8 cellular contexts compared by ENCODE assay signal in genomic region chr12:49707127-49707811, GRCh38. TPM values are rescaled to one million over a fixed set of nuclear protein-coding genes. Genes with fewer than 3 reads are reported as not detected.
DNase-seq lines count a peak whose midpoint lies in the region; ATAC-seq, FAIRE-seq and TF ChIP-seq lines count a peak whose summit lies in the region.

FMNL3 (minus strand) TSS chr12:49707405; CDS start chr12:49707180, 225 bp downstream.

- H3K4me1 ChIP-seq in HepG2 (ENCODE audit: insufficient read depth, low read length): peaks cover 14% of the 10 kb centered on the region; the same call in 1 of the 2 replicates

- H3K4me3 ChIP-seq in HepG2 (replicated peaks in 1 of 3; ENCODE audit: insufficient read depth in 1 of 3, low read depth in 2 of 3, low read length in 3 of 3): peak within 1 kb of the TSS; percentile 42 to 64 (median 54); a peak in 4 of 6 replicates

- intact Hi-C loops in HepG2 (cut with micrococcal nuclease; ENCODE audit: unreplicated experiment): loop anchor here (1.0 kb wide), 1 partner anchor 63 kb away; no protein-coding TSS in a partner anchor

- H3K79me2 ChIP-seq in HepG2 (ENCODE audit: insufficient read depth, low read length): no peaks in the 10 kb centered on the region

- peak; percentile 95 for TF ChIP-seq RAD21 in HepG2 (CRISPR knock-in tag; IDR thresholded peaks at IDR 0.05)

- no peak for TF ChIP-seq POLR2A in HepG2 (IDR thresholded peaks at IDR 0.05; ENCODE audit: insufficient read depth in 1 of 2, low read depth in 2 of 2, low read length in 2 of 2)

- no peaks in the 10 kb centered on the region for H4K20me1 ChIP-seq in HepG2 (ENCODE audit: insufficient read depth, low read length)

- peak; percentile 59 for DNase-seq in NCI-H526 treated with DMSO at 0.1 percent for 48 hours (lab: John Stamatoyannopoulos, UW)
- DNase-seq in activated CD4-positive, alpha-beta T cell treated with anti-CD3 and anti-CD28 coated beads, Interleukin-2, amount 50 U/mL, for 1 hour: peak; percentile 99
- peak; percentile 94 for DNase-seq in dedifferentiated amniotic fluid mesenchymal stem cell (ENCODE audit: extremely low spot score)
- DNase-seq in HepG2 (ENCODE audit: low spot score): peak; percentile 72
- peak; percentile 100 for DNase-seq in stimulated activated CD4-positive, alpha-beta T cell treated with anti-CD3 and anti-CD28 coated beads, Interleukin-4, amount 100 ng/mL, for 1 hour

- H3K9ac ChIP-seq in HepG2 (ENCODE audit: insufficient read depth, low read depth, low read length): peak within 1 kb of the TSS; percentile 29; the same call in 1 of the 2 replicates

- H3K36me3 ChIP-seq in HepG2 (replicated peaks in 1 of 2; ENCODE audit: control insufficient read depth in 1 of 2, insufficient read depth in 2 of 2, low read length in 2 of 2): no peaks in the 10 kb centered on the region

- TF ChIP-seq EP300 in HepG2 (IDR thresholded peaks at IDR 0.05; ENCODE audit: low read depth in 2 of 2, low read length in 2 of 2) (no peak), HepG2 (CRISPR knock-in tag; IDR thresholded peaks at IDR 0.05; ENCODE audit: borderline replicate concordance) (peak; percentile 11; the same call in 1 of the 2 replicates)

- BruUV-seq in HepG2 (replicated peaks; lab: Mats Ljungman, UMichigan): no TSS peak

- peak within 1 kb of the TSS; percentile 68 for H3K27ac ChIP-seq in C4-2B
- H3K27ac ChIP-seq in HepG2 (ENCODE audit: extremely low read length, insufficient read depth, low read length): no peak within 1 kb of the TSS

- CTCF ChIA-PET in HepG2 (lab: Yijun Ruan, JAX; ENCODE audit: low intra/inter-chr PET ratio, low total read pairs): interaction anchor here (1.3 to 2.1 kb wide), 3 partner anchors 20 to 70 kb away, joined by 3 to 31 read pairs (median 5); no protein-coding TSS in a partner anchor

- H3K27me3 ChIP-seq in HepG2 (ENCODE audit: control insufficient read depth in 1 of 2, insufficient read depth in 2 of 2, low read length in 2 of 2): peaks cover 0 to 14% of the 10 kb centered on the region in 2 experiments; a peak in 1 of 5 replicates

- H2AFZ ChIP-seq in HepG2 (ENCODE audit: low read length): no peak within 1 kb of the TSS

- POLR2A ChIA-PET in HepG2 (lab: Yijun Ruan, JAX): interaction anchor here (1.6 to 2.4 kb wide), 2 partner anchors 34 kb away, joined by 4 to 10 read pairs; partner anchors contain the start of gene TMBIM6

- no peak for FAIRE-seq in HepG2 (lab: Jason Lieb, UNC)

- TF ChIP-seq CTCF in C4-2B (conservative IDR thresholded peaks at IDR 0.05): peak; percentile 99
- peak; percentile 94 for TF ChIP-seq CTCF in HepG2 (CRISPR knock-in tag; IDR thresholded peaks at IDR 0.05)

- in situ Hi-C loops in HepG2 (cut with HindIII; ENCODE audit: extremely low pct_ligation_motif_present, low pct_unique_long_range_greater_than_20kb): loop anchor here (5.0 kb wide), 1 partner anchor 65 kb away; no protein-coding TSS in a partner anchor

- peak within 1 kb of the TSS; percentile 57 for H3K4me2 ChIP-seq in HepG2 (ENCODE audit: low read depth, low read length)

- 47% methylated on average over 53 of the region's 94 CpGs for WGBS in HepG2 (ENCODE audit: low lambda C conversion rate)

- ATAC-seq in GM19351 (IDR thresholded peaks at IDR 0.05; ENCODE audit: unreplicated experiment) (peak; percentile 82), HG03520 (IDR thresholded peaks at IDR 0.05; ENCODE audit: unreplicated experiment) (peak; percentile 80), HepG2 (peak; percentile 94)

- no peaks in the 10 kb centered on the region for H3K9me3 ChIP-seq in HepG2 (ENCODE audit: low read length)

TF ChIP-seq in HepG2, 621 proteins besides CTCF, POLR2A, EP300 and RAD21 (continues in another document):
- 0 out of 2 replicates have a peak, but pooled peaks have one; percentile 62 for TF ChIP-seq ZNF446 (CRISPR knock-in tag; IDR thresholded peaks at IDR 0.05)
- TF ChIP-seq ZNF317 (CRISPR knock-in tag; IDR thresholded peaks at IDR 0.05): no peak
- no peak for TF ChIP-seq NR2F6 (IDR thresholded peaks at IDR 0.05)
- peak; percentile 42; the same call in 1 of the 2 replicates for TF ChIP-seq NR2F6 (CRISPR knock-in tag; IDR thresholded peaks at IDR 0.05)
- TF ChIP-seq ZNF3 (CRISPR knock-in tag; IDR thresholded peaks at IDR 0.05): no peak
- TF ChIP-seq KAT7 (CRISPR knock-in tag; IDR thresholded peaks at IDR 0.05; ENCODE audit: borderline replicate concordance): no peak
- no peak for TF ChIP-seq ZHX2 (IDR thresholded peaks at IDR 0.05; ENCODE audit: low read depth)
- no peak for TF ChIP-seq ZHX2 (CRISPR knock-in tag; IDR thresholded peaks at IDR 0.05; ENCODE audit: borderline replicate concordance)
- no peak for TF ChIP-seq PHB2 (IDR thresholded peaks at IDR 0.05; ENCODE audit: partially characterized antibody)
- TF ChIP-seq IRX3 (CRISPR knock-in tag; IDR thresholded peaks at IDR 0.05; ENCODE audit: borderline replicate concordance, low read depth): peak; percentile 89; the same call in 1 of the 2 replicates
- TF ChIP-seq PLSCR1 (CRISPR knock-in tag; IDR thresholded peaks at IDR 0.05; ENCODE audit: borderline replicate concordance): no peak
- peak; percentile 52; the same call in 1 of the 2 replicates for TF ChIP-seq RXRB (CRISPR knock-in tag; IDR thresholded peaks at IDR 0.05; ENCODE audit: borderline replicate concordance)

RNA-seq across cellular contexts. Expression of gene FMNL3, which starts in this region (rescaled TPM):
- total RNA-seq in HepG2 (2016; rRNA removed; fragmentation: Illumina TruSeq; extraction: Trizol): 0.79 and 1.1 TPM in 2 replicates
- 0.10 and 0.44 TPM in 2 replicates for total RNA-seq in HepG2 (2016; cell fraction: cytosol; rRNA removed; fragmentation: Illumina TruSeq; extraction: Trizol; ENCODE audit: low read depth)
- total RNA-seq in HepG2 (2016; cell fraction: insoluble cytoplasmic fraction; rRNA removed; fragmentation: Illumina TruSeq; extraction: Trizol): 0.82 and 1.00 TPM in 2 replicates
- 0.55 and 0.80 TPM in 2 replicates for total RNA-seq in HepG2 (2016; cell fraction: membrane; rRNA removed; fragmentation: Illumina TruSeq; extraction: Trizol)
- 0.65 and 1.0 TPM in 2 replicates for total RNA-seq in HepG2 (2016; cell fraction: nucleus; rRNA removed; fragmentation: Illumina TruSeq; extraction: Trizol)
- 0.44 and 0.64 TPM in 2 replicates for polyA plus RNA-seq in HepG2 (2011; rRNA removed)
- 0.23 and 0.36 TPM in 2 replicates for polyA plus RNA-seq in HepG2 (2011; cell fraction: cytosol; rRNA removed)
- 1.2 and 1.3 TPM in 2 replicates for polyA plus RNA-seq in HepG2 (2011; cell fraction: nucleus; rRNA removed)
- polyA plus RNA-seq in HepG2 (2012): 0.48 and 0.68 TPM in 2 replicates
- polyA plus RNA-seq in HepG2 (2016; cell fraction: cytosol; fragmentation: Illumina TruSeq; extraction: Trizol; ENCODE audit: low read depth): 0.08 TPM in 2 replicates
- 0.69 and 0.75 TPM in 2 replicates for polyA plus RNA-seq in HepG2 (2016; cell fraction: insoluble cytoplasmic fraction; fragmentation: Illumina TruSeq; extraction: Trizol; ENCODE audit: low read depth)
- 0.34 and 0.46 TPM in 2 replicates for polyA plus RNA-seq in HepG2 (2016; cell fraction: membrane; fragmentation: Illumina TruSeq; extraction: Trizol; ENCODE audit: low read depth)
- 1.3 and 1.4 TPM in 2 replicates for polyA plus RNA-seq in HepG2 (2016; cell fraction: nucleus; fragmentation: Illumina TruSeq; extraction: Trizol; ENCODE audit: insufficient read depth, low read depth)
- polyA minus RNA-seq in HepG2 (2011; rRNA and poly(A)+ RNA removed; ENCODE audit: low replicate concordance): 1.4 and 10.5 TPM in 2 replicates
- 0.40 and 0.97 TPM in 2 replicates for polyA minus RNA-seq in HepG2 (2011; cell fraction: cytosol; rRNA and poly(A)+ RNA removed)
- 0.75 and 0.77 TPM in 2 replicates for polyA minus RNA-seq in HepG2 (2011; cell fraction: nucleus; rRNA and poly(A)+ RNA removed)
